ENCODE assay signal across 8 cellular contexts in the genomic region with DNA sequence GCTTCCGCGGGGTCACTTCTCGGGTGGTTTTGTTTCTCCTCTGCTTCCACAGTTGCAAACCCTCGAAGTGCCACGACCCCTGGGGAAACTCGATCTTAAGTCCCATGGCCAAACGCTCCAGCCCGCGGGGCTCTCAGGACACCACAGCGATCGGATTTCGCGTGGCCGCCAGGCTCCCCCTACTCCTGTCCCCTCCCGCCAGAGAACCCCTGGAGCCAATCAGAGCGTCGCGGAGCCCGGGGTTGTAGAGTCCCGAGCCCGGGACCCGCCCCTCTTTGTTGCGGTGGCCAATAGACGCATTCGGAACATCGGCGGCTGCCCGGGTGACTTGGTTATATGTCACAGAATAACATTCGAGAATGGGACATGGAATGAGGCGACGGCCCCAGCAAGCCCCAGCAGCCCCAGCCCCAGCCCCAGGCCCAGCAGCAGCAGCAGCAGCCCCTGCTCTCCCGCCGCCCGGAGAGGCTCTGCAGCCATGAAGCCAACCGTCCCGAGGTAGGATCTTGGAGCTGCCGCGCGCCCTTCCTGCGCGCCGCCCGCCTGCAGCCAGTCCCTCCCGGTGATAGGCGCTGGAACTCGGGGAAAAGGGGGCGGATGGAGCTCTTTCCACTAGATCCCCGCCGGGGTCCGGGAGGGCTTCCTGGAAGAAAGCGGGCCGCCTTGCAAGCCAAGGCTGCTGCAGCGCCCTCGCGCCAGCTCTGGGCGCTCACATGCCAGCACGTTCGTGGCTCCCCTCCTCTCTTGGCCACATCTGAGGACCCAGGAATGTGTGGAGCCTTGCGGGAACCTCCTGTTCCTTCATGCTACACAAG. TPM values are rescaled to one million over a fixed set of nuclear protein-coding genes. Genes with fewer than 3 reads are reported as not detected.
A peak's percentile ranks its signal among the peaks of the same experiment; 100 is the strongest.
DNase-seq lines count a peak whose midpoint lies in the region; ATAC-seq and TF ChIP-seq lines count a peak whose summit lies in the region.

Gene VASH2, plus strand, starts transcription at position 299 of the 815 bp plus-strand sequence. CDS start 1,002 bp downstream, outside the sequence.

- no peaks in the 10 kb centered on the region for H3K36me3 Mint-ChIP-seq in activated T-cell treated with anti-CD3 and anti-CD28 coated beads, Interleukin-2, amount 50 U/mL, for 72 hours (ENCODE audit: insufficient read depth in 2 of 2)
- peaks cover 24% of the 10 kb centered on the region for H3K36me3 Mint-ChIP-seq in nephron progenitor cell (ENCODE audit: low read depth)

- peak within 1 kb of the TSS; percentile 96 for H3K4me3 ChIP-seq in NT2/D1 (ENCODE audit: insufficient read length, low read depth)

- in situ Hi-C loops in Caki2 (cut with HindIII; ENCODE audit: low pct_unique_long_range_greater_than_20kb, low sequenced_read_pairs) = no loop called here

- no peaks in the 10 kb centered on the region for H3K4me1 ChIP-seq in NT2/D1 (ENCODE audit: insufficient read depth, insufficient read length)

- no peak for TF ChIP-seq CTCF in nephron progenitor cell (IDR thresholded peaks at IDR 0.05)

- peaks cover 10% of the 10 kb centered on the region for H3K4me1 Mint-ChIP-seq in activated T-cell treated with anti-CD3 and anti-CD28 coated beads, Interleukin-2, amount 50 U/mL, for 72 hours (ENCODE audit: low read depth)
- peaks cover 42% of the 10 kb centered on the region for H3K4me1 Mint-ChIP-seq in nephron progenitor cell

- peaks cover 14% of the 10 kb centered on the region for H3K27me3 ChIP-seq in NT2/D1 (ENCODE audit: insufficient read depth, insufficient read length)

- peaks cover 36% of the 10 kb centered on the region for H3K36me3 ChIP-seq in NT2/D1 (ENCODE audit: insufficient read depth, insufficient read length, low read length)

- peak; percentile 97 for ATAC-seq in GM19463 (IDR thresholded peaks at IDR 0.05; ENCODE audit: unreplicated experiment)
- ATAC-seq in activated T-cell treated with anti-CD3 and anti-CD28 coated beads, Interleukin-2, amount 50 U/mL, for 72 hours (replicated peaks in 1 of 2) = peak; percentile 98 to 99

- DNase-seq in Caki2 (ENCODE audit: low read depth) (peak; percentile 80), HK-2 (ENCODE audit: unreplicated experiment) (peak; percentile 88), NT2/D1 (ENCODE audit: low read depth, low spot score) (peak; percentile 86), fibroblast of the conjunctiva (ENCODE audit: low read depth) (peak; percentile 13), nephron progenitor cell (peak; percentile 90), stromal cell of bone marrow (ENCODE audit: low read depth) (peak; percentile 59)
- peak; percentile 75 to 79 for DNase-seq in activated T-cell treated with anti-CD3 and anti-CD28 coated beads, Interleukin-2, amount 50 U/mL, for 72 hours

- peaks cover 7% of the 10 kb centered on the region; the same call in 1 of the 2 replicates for H3K9me3 ChIP-seq in NT2/D1 (ENCODE audit: insufficient read depth, low read length)

- no peak within 1 kb of the TSS for H3K27ac Mint-ChIP-seq in activated T-cell treated with anti-CD3 and anti-CD28 coated beads, Interleukin-2, amount 50 U/mL, for 72 hours
- peak within 1 kb of the TSS; percentile 21 for H3K27ac Mint-ChIP-seq in nephron progenitor cell

- H3K9me3 Mint-ChIP-seq in activated T-cell treated with anti-CD3 and anti-CD28 coated beads, Interleukin-2, amount 50 U/mL, for 72 hours = peaks cover 2 to 3% of the 10 kb centered on the region in 2 donors
- H3K9me3 Mint-ChIP-seq in nephron progenitor cell = peaks cover 7% of the 10 kb centered on the region

- peak within 1 kb of the TSS; percentile 92 for H3K9ac ChIP-seq in NT2/D1 (ENCODE audit: insufficient read length, low read depth)

- peaks cover 52% of the 10 kb centered on the region for H3K27me3 Mint-ChIP-seq in activated T-cell treated with anti-CD3 and anti-CD28 coated beads, Interleukin-2, amount 50 U/mL, for 72 hours (ENCODE audit: low read depth)
- peaks cover 14% of the 10 kb centered on the region for H3K27me3 Mint-ChIP-seq in nephron progenitor cell (ENCODE audit: low read depth, poor library complexity)

- peak within 1 kb of the TSS; percentile 85 to 90 for H3K4me3 Mint-ChIP-seq in activated T-cell treated with anti-CD3 and anti-CD28 coated beads, Interleukin-2, amount 50 U/mL, for 72 hours
- H3K4me3 Mint-ChIP-seq in nephron progenitor cell = peak within 1 kb of the TSS; percentile 91

RNA-seq across cellular contexts. Expression of gene VASH2, which starts in this region (rescaled TPM):
- total RNA-seq in Caki2 (2014; rRNA removed; shearing (Covaris generic); ENCODE audit: low replicate concordance) = 0.17 and 0.74 TPM in 2 replicates
- under 1 TPM; 0.62 to 0.74 TPM for total RNA-seq in activated T-cell treated with anti-CD3 and anti-CD28 coated beads, Interleukin-2, amount 50 U/mL, for 72 hours

Comparison
In these comparisons a context has a peak if more than half of its experiments do, and no peak if none do; other contexts are left out.
1. Peak in every context shown above with its lines: DNase-seq, ATAC-seq and H3K4me3 ChIP-seq.
2. Peak in DNase-seq in Caki2; RNA of the gene not detected or under 1 TPM.
3. Peak in DNase-seq and ATAC-seq in activated T-cell treated with anti-CD3 and anti-CD28 coated beads, Interleukin-2, amount 50 U/mL, for 72 hours; RNA of the gene not detected or under 1 TPM.
4. DNase-seq: peak in every context shown above with its lines; median percentile 90 in nephron progenitor cell; 88 in HK-2; 86 in NT2/D1; 80 in Caki2; 77 in activated T-cell treated with anti-CD3 and anti-CD28 coated beads, Interleukin-2, amount 50 U/mL, for 72 hours; 59 in stromal cell of bone marrow; 13 in fibroblast of the conjunctiva.